1 cellular context compared by ENCODE assay signal in the genomic region with DNA sequence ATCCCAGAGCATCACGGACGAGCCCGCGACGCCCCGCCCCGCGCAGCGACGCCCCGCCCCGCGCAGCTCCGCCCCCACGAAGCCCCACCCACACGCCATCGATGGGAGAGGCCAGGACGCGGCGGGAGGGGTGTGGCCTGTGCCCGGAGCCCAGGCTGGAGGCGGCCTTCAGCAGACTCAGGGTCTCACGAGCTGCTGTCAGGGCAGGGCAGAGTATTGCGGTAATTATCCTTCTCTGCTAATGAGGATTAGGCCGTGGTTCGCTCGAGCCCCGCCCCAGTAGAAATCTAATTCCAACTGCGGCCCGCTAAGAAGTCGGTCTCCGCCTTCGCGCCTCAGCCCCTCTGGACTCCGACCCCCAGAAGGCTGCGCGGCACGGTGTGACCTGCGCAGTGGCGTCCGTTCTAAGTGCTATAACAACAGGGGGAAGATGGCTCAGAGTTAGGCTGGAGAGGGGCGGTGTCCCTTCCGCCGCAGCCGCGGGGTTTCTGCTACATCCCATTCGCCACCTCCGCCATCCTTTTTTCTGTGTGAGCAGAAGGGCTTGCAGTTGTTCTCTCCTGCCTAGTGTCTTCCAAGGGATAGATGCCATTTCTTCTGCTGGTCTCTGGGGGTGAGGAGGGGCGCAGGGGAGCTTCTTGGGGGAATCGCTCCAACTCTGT.
TF ChIP-seq lines count a peak whose summit lies in the region.

No MANE protein-coding gene starts in this region.

TF ChIP-seq in HepG2, 621 proteins besides CTCF, POLR2A, EP300 and RAD21 (continued from another document and continues in another):
- TF ChIP-seq, protein P1, sequence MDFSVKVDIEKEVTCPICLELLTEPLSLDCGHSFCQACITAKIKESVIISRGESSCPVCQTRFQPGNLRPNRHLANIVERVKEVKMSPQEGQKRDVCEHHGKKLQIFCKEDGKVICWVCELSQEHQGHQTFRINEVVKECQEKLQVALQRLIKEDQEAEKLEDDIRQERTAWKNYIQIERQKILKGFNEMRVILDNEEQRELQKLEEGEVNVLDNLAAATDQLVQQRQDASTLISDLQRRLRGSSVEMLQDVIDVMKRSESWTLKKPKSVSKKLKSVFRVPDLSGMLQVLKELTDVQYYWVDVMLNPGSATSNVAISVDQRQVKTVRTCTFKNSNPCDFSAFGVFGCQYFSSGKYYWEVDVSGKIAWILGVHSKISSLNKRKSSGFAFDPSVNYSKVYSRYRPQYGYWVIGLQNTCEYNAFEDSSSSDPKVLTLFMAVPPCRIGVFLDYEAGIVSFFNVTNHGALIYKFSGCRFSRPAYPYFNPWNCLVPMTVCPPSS (IDR thresholded peaks at IDR 0.05) = no peak
- TF ChIP-seq ASH2L (IDR thresholded peaks at IDR 0.05; ENCODE audit: insufficient read length, low read depth, low read length) = peak; percentile 89
- TF ChIP-seq NAIF1 (CRISPR knock-in tag; IDR thresholded peaks at IDR 0.05; ENCODE audit: borderline replicate concordance) = no peak; the same call in 1 of the 2 replicates
- TF ChIP-seq ZNF589 (CRISPR knock-in tag; conservative IDR thresholded peaks at IDR 0.05) = no peak
- TF ChIP-seq GATA4 (IDR thresholded peaks at IDR 0.05; ENCODE audit: borderline replicate concordance, low read depth) = 0 out of 2 replicates have a peak, but pooled peaks have one; percentile 61
- peak; percentile 99 for TF ChIP-seq ZFX (CRISPR knock-in tag; IDR thresholded peaks at IDR 0.05; ENCODE audit: low read depth)
- peak; percentile 48; the same call in 1 of the 2 replicates for TF ChIP-seq RBFOX2 (IDR thresholded peaks at IDR 0.05; ENCODE audit: low read depth, low read length)
- TF ChIP-seq, protein P2, sequence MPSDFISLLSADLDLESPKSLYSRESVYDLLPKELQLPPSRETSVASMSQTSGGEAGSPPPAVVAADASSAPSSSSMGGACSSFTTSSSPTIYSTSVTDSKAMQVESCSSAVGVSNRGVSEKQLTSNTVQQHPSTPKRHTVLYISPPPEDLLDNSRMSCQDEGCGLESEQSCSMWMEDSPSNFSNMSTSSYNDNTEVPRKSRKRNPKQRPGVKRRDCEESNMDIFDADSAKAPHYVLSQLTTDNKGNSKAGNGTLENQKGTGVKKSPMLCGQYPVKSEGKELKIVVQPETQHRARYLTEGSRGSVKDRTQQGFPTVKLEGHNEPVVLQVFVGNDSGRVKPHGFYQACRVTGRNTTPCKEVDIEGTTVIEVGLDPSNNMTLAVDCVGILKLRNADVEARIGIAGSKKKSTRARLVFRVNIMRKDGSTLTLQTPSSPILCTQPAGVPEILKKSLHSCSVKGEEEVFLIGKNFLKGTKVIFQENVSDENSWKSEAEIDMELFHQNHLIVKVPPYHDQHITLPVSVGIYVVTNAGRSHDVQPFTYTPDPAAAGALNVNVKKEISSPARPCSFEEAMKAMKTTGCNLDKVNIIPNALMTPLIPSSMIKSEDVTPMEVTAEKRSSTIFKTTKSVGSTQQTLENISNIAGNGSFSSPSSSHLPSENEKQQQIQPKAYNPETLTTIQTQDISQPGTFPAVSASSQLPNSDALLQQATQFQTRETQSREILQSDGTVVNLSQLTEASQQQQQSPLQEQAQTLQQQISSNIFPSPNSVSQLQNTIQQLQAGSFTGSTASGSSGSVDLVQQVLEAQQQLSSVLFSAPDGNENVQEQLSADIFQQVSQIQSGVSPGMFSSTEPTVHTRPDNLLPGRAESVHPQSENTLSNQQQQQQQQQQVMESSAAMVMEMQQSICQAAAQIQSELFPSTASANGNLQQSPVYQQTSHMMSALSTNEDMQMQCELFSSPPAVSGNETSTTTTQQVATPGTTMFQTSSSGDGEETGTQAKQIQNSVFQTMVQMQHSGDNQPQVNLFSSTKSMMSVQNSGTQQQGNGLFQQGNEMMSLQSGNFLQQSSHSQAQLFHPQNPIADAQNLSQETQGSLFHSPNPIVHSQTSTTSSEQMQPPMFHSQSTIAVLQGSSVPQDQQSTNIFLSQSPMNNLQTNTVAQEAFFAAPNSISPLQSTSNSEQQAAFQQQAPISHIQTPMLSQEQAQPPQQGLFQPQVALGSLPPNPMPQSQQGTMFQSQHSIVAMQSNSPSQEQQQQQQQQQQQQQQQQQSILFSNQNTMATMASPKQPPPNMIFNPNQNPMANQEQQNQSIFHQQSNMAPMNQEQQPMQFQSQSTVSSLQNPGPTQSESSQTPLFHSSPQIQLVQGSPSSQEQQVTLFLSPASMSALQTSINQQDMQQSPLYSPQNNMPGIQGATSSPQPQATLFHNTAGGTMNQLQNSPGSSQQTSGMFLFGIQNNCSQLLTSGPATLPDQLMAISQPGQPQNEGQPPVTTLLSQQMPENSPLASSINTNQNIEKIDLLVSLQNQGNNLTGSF (CRISPR knock-in tag; IDR thresholded peaks at IDR 0.05) = no peak
- TF ChIP-seq HDAC1 (CRISPR knock-in tag; IDR thresholded peaks at IDR 0.05) = no peak; the same call in 1 of the 2 replicates
- TF ChIP-seq PAF1 (CRISPR knock-in tag; IDR thresholded peaks at IDR 0.05) = no peak
- no peak for TF ChIP-seq ZNF121 (CRISPR knock-in tag; IDR thresholded peaks at IDR 0.05)
- TF ChIP-seq, protein P3, sequence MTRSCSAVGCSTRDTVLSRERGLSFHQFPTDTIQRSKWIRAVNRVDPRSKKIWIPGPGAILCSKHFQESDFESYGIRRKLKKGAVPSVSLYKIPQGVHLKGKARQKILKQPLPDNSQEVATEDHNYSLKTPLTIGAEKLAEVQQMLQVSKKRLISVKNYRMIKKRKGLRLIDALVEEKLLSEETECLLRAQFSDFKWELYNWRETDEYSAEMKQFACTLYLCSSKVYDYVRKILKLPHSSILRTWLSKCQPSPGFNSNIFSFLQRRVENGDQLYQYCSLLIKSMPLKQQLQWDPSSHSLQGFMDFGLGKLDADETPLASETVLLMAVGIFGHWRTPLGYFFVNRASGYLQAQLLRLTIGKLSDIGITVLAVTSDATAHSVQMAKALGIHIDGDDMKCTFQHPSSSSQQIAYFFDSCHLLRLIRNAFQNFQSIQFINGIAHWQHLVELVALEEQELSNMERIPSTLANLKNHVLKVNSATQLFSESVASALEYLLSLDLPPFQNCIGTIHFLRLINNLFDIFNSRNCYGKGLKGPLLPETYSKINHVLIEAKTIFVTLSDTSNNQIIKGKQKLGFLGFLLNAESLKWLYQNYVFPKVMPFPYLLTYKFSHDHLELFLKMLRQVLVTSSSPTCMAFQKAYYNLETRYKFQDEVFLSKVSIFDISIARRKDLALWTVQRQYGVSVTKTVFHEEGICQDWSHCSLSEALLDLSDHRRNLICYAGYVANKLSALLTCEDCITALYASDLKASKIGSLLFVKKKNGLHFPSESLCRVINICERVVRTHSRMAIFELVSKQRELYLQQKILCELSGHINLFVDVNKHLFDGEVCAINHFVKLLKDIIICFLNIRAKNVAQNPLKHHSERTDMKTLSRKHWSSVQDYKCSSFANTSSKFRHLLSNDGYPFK (CRISPR knock-in tag; IDR thresholded peaks at IDR 0.05; ENCODE audit: borderline replicate concordance) = 0 out of 2 replicates have a peak, but pooled peaks have one; percentile 60
- no peak for TF ChIP-seq NPAS2 (CRISPR knock-in tag; IDR thresholded peaks at IDR 0.05; ENCODE audit: borderline replicate concordance)
- peak; percentile 29; the same call in 1 of the 2 replicates for TF ChIP-seq KDM5A (IDR thresholded peaks at IDR 0.05; ENCODE audit: borderline replicate concordance, low read length)
- no peak; the same call in 1 of the 2 replicates for TF ChIP-seq ZBTB7B (CRISPR knock-in tag; IDR thresholded peaks at IDR 0.05)
- no peak for TF ChIP-seq PLRG1 (conservative IDR thresholded peaks at IDR 0.05)
- no peak for TF ChIP-seq SIX1 (CRISPR knock-in tag; IDR thresholded peaks at IDR 0.05; ENCODE audit: borderline replicate concordance)
- TF ChIP-seq, protein P4, sequence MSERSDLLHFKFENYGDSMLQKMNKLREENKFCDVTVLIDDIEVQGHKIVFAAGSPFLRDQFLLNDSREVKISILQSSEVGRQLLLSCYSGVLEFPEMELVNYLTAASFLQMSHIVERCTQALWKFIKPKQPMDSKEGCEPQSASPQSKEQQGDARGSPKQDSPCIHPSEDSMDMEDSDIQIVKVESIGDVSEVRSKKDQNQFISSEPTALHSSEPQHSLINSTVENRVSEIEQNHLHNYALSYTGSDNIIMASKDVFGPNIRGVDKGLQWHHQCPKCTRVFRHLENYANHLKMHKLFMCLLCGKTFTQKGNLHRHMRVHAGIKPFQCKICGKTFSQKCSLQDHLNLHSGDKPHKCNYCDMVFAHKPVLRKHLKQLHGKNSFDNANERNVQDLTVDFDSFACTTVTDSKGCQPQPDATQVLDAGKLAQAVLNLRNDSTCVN (CRISPR knock-in tag; IDR thresholded peaks at IDR 0.05; ENCODE audit: borderline replicate concordance) = 0 out of 2 replicates have a peak, but pooled peaks have one; percentile 45
- no peak for TF ChIP-seq ZNF274 (CRISPR knock-in tag; IDR thresholded peaks at IDR 0.05)
- TF ChIP-seq SKI (IDR thresholded peaks at IDR 0.05; ENCODE audit: partially characterized antibody) = no peak
- TF ChIP-seq TMF1 (CRISPR knock-in tag; IDR thresholded peaks at IDR 0.05; ENCODE audit: low read depth) = no peak
- no peak for TF ChIP-seq ATRX (CRISPR knock-in tag; IDR thresholded peaks at IDR 0.05; ENCODE audit: borderline replicate concordance)
- TF ChIP-seq ZNF547 (CRISPR knock-in tag; IDR thresholded peaks at IDR 0.05) = no peak; the same call in 1 of the 2 replicates
- TF ChIP-seq SP140L (CRISPR knock-in tag; IDR thresholded peaks at IDR 0.05; ENCODE audit: borderline replicate concordance) = no peak
- no peak for TF ChIP-seq ZNF382 (CRISPR knock-in tag; IDR thresholded peaks at IDR 0.05; ENCODE audit: borderline replicate concordance)
- no peak; the same call in 1 of the 2 replicates for TF ChIP-seq SOX5 (CRISPR knock-in tag; IDR thresholded peaks at IDR 0.05; ENCODE audit: borderline replicate concordance)
- TF ChIP-seq, protein P5, sequence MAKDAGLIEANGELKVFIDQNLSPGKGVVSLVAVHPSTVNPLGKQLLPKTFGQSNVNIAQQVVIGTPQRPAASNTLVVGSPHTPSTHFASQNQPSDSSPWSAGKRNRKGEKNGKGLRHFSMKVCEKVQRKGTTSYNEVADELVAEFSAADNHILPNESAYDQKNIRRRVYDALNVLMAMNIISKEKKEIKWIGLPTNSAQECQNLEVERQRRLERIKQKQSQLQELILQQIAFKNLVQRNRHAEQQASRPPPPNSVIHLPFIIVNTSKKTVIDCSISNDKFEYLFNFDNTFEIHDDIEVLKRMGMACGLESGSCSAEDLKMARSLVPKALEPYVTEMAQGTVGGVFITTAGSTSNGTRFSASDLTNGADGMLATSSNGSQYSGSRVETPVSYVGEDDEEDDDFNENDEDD (CRISPR knock-in tag; IDR thresholded peaks at IDR 0.05; ENCODE audit: borderline replicate concordance) = no peak; the same call in 1 of the 2 replicates
- TF ChIP-seq ZNF33B (CRISPR knock-in tag; IDR thresholded peaks at IDR 0.05) = no peak
- TF ChIP-seq ZNF124 (CRISPR knock-in tag; IDR thresholded peaks at IDR 0.05) = 0 out of 2 replicates have a peak, but pooled peaks have one; percentile 8
- TF ChIP-seq TBX3 (IDR thresholded peaks at IDR 0.05; ENCODE audit: borderline replicate concordance) = 0 out of 2 replicates have a peak, but pooled peaks have one; percentile 6
- 0 out of 2 replicates have a peak, but pooled peaks have one; percentile 12 for TF ChIP-seq ZNF776 (CRISPR knock-in tag; IDR thresholded peaks at IDR 0.05)
- no peak for TF ChIP-seq ZNF460 (CRISPR knock-in tag; IDR thresholded peaks at IDR 0.05; ENCODE audit: borderline replicate concordance)
- TF ChIP-seq ZNF563 (CRISPR knock-in tag; IDR thresholded peaks at IDR 0.05) = no peak
- no peak for TF ChIP-seq CAMTA2 (CRISPR knock-in tag; IDR thresholded peaks at IDR 0.05; ENCODE audit: borderline replicate concordance)
- TF ChIP-seq YEATS4 (CRISPR knock-in tag; IDR thresholded peaks at IDR 0.05; ENCODE audit: borderline replicate concordance) = peak; percentile 36
- TF ChIP-seq POLR2G (IDR thresholded peaks at IDR 0.05; ENCODE audit: low read depth, low read length) = peak; percentile 88
- TF ChIP-seq, protein P6, sequence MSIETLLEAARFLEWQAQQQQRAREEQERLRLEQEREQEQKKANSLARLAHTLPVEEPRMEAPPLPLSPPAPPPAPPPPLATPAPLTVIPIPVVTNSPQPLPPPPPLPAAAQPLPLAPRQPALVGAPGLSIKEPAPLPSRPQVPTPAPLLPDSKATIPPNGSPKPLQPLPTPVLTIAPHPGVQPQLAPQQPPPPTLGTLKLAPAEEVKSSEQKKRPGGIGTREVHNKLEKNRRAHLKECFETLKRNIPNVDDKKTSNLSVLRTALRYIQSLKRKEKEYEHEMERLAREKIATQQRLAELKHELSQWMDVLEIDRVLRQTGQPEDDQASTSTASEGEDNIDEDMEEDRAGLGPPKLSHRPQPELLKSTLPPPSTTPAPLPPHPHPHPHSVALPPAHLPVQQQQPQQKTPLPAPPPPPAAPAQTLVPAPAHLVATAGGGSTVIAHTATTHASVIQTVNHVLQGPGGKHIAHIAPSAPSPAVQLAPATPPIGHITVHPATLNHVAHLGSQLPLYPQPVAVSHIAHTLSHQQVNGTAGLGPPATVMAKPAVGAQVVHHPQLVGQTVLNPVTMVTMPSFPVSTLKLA (IDR thresholded peaks at IDR 0.05) = no peak
- 0 out of 2 replicates have a peak, but pooled peaks have one; percentile 8 for TF ChIP-seq ZBTB38 (CRISPR knock-in tag; IDR thresholded peaks at IDR 0.05)
- TF ChIP-seq NFE2L2 (IDR thresholded peaks at IDR 0.05; ENCODE audit: low read length) = no peak
- TF ChIP-seq, protein P7, sequence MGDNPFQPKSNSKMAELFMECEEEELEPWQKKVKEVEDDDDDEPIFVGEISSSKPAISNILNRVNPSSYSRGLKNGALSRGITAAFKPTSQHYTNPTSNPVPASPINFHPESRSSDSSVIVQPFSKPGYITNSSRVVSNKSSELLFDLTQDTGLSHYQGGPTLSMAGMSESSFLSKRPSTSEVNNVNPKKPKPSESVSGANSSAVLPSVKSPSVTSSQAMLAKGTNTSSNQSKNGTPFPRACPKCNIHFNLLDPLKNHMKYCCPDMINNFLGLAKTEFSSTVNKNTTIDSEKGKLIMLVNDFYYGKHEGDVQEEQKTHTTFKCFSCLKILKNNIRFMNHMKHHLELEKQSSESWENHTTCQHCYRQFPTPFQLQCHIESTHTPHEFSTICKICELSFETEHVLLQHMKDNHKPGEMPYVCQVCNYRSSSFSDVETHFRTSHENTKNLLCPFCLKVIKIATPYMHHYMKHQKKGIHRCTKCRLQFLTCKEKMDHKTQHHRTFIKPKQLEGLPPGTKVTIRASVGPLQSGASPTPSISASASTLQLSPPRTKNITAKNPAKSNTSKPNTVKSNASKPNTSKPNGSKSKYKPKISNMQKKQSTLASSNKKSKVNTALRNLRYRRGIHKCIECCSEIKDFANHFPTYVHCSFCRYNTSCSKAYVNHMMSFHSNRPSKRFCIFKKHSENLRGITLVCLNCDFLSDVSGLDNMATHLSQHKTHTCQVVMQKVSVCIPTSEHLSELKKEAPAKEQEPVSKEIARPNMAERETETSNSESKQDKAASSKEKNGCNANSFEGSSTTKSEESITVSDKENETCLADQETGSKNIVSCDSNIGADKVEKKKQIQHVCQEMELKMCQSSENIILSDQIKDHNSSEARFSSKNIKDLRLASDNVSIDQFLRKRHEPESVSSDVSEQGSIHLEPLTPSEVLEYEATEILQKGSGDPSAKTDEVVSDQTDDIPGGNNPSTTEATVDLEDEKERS (CRISPR knock-in tag; IDR thresholded peaks at IDR 0.05) = peak; percentile 20; the same call in 1 of the 2 replicates
- TF ChIP-seq MXD4 (CRISPR knock-in tag; IDR thresholded peaks at IDR 0.05) = 0 out of 2 replicates have a peak, but pooled peaks have one; percentile 1
- no peak for TF ChIP-seq CBX1 (IDR thresholded peaks at IDR 0.05; ENCODE audit: low read depth)
- TF ChIP-seq, protein P8, sequence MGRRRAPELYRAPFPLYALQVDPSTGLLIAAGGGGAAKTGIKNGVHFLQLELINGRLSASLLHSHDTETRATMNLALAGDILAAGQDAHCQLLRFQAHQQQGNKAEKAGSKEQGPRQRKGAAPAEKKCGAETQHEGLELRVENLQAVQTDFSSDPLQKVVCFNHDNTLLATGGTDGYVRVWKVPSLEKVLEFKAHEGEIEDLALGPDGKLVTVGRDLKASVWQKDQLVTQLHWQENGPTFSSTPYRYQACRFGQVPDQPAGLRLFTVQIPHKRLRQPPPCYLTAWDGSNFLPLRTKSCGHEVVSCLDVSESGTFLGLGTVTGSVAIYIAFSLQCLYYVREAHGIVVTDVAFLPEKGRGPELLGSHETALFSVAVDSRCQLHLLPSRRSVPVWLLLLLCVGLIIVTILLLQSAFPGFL (CRISPR knock-in tag; IDR thresholded peaks at IDR 0.05) = no peak
